ENCODE assay signal across 1 cellular context in the genomic region with DNA sequence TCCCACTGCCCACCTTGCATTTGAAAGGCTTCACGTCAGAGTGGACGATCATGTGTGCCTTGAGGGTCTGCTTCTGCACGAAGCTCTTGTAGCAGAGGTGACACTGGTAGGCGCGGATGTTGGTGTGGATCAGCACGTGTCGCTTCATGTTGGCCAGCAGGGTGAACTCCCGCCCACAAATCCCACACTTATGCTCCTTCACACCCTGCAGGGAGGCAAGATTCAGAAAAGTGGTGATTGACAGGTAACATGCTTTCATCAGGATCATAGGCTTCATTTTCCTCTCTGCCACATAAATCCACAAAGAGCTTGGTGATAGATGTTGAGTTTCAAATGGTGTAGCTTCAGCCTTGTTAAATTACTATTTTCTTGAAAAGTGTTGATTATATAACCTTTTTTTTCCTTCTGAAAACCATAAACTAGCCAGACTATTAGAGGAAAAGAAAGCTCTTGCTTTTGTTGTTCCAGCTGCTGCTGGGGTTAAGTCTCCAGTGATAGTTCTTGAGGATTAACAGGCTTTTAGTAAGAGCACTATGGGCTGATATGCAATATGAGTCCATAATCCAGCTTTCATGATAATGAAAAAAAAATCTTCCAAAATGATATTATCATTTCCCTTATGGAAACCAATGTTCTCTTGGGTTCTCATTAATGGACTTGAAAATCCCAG.
TF ChIP-seq lines count a peak whose summit lies in the region.

No MANE protein-coding gene starts in this region.

TF ChIP-seq in H1, 55 proteins besides CTCF, POLR2A, EP300 and RAD21 (continued from another document):
- TF ChIP-seq PHF8 (conservative IDR thresholded peaks at IDR 0.05; ENCODE audit: low read depth, low read length): no peak
TF ChIP-seq in H1: peak in this region for 1.
